ENCODE assay signal across 22 cellular contexts in the genomic region with DNA sequence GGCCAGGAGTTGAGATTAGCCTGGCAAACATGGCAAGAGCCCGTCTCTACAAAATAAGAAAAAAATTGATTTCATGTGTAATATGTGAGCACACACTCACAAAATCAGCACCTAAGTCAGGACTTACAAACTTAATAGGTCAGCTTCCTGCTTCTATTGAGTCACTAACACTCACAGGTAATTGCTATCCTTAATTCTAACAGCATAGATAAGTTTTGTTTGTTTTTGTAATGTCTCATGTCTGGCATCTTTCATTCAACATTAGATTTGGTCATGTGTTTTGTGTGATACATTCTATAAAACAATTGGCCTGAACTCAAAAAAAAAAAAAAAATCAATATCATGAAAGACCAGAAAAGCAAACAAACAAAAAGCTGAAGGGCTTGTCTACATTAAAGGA.
DNase-seq lines count a peak whose midpoint lies in the region; ATAC-seq and FAIRE-seq lines count a peak whose summit lies in the region.
"Had no signal": no experiment of that assay in that cellular context is flagged by ENCODE, and none has a peak within 500 bp of the region (broad histone marks: within the 10 kb centered on the region; RNA-seq: fewer than 3 reads in every experiment).

No MANE protein-coding gene starts in this region.

- no peak for FAIRE-seq in HTR-8/SVneo (lab: Jason Lieb, UNC)
- FAIRE-seq: GM12892 had no signal

- DNase-seq in DMS153 treated with DMSO at 0.1 percent for 48 hours (lab: John Stamatoyannopoulos, UW; ENCODE audit: unreplicated experiment) (peak; percentile 29), NCI-H146 (lab: John Stamatoyannopoulos, UW) (peak; percentile 73), NCI-H748 treated with DMSO at 0.1 percent for 48 hours (lab: John Stamatoyannopoulos, UW) (peak; percentile 55), epithelial cell of prostate (ENCODE audit: low read depth, low spot score) (peak; percentile 63), amygdala (lab: John Stamatoyannopoulos, UW) (no peak), kidney tubule cell (ENCODE audit: low spot score) (no peak), HTR-8/SVneo (ENCODE audit: insufficient read length, low spot score) (no peak)
- DNase-seq: C1 segment of cervical spinal cord; CD4-positive, alpha-beta memory T cell; COR-L47; DMS79 treated with DMSO at 0.1 percent for 48 hours; GOT3; MV-4-11; NCI-H187 treated with DMSO at 0.1 percent for 48 hours; NCI-H2171; NCI-H226; NCI-H524; RPMI8226; SHP77; T-cell had no signal

- no peak for ATAC-seq in HG02642 (IDR thresholded peaks at IDR 0.05; ENCODE audit: poor library complexity, unreplicated experiment)
- ATAC-seq: T-cell had no signal

- peak overlapping the region; percentile 88 for H3K27ac ChIP-seq in epithelial cell of prostate

Comparison
In these comparisons a context has a peak if more than half of its experiments do, and no peak if none do; other contexts are left out.
1. DNase-seq: peak in DMS153 treated with DMSO at 0.1 percent for 48 hours (single experiment), NCI-H146 (single experiment), NCI-H748 treated with DMSO at 0.1 percent for 48 hours (single experiment) and epithelial cell of prostate (single experiment); none in amygdala (0 of 56), kidney tubule cell (single experiment) and HTR-8/SVneo (single experiment).